ENCODE assay signal across 9 cellular contexts in genomic region chr11:129695543-129696308, GRCh38.
A peak's percentile ranks its signal among the peaks of the same experiment; 100 is the strongest.
DNase-seq lines count a peak whose midpoint lies in the region; ATAC-seq, FAIRE-seq and TF ChIP-seq lines count a peak whose summit lies in the region.
"Had no signal": no experiment of that assay in that cellular context is flagged by ENCODE, and none has a peak within 500 bp of the region (broad histone marks: within the 10 kb centered on the region; RNA-seq: fewer than 3 reads in every experiment).

No MANE protein-coding gene starts in this region.

- peaks cover 3% of the 10 kb centered on the region for H3K4me1 Mint-ChIP-seq in T-helper 1 cell treated with Interleukin-12 subunit alpha and Interleukin-12 subunit beta and Interleukin-4 antibody, amounts not matched to agents 30 μg/mL and 1 μg/mL, for 36 hours (ENCODE audit: low read depth)
- H3K4me1 Mint-ChIP-seq in astrocyte (ENCODE audit: low read depth, unreplicated experiment) = no peaks in the 10 kb centered on the region

- no peak overlapping the region for H3K27ac ChIP-seq in astrocyte (ENCODE audit: low read depth, low read length)
- H3K27ac ChIP-seq: gastrocnemius medialis had no signal

- peak; percentile 45 for DNase-seq in ELR (ENCODE audit: low read depth)
- DNase-seq in Jurkat, Clone E6-1 (ENCODE audit: low read depth, low spot score) = peak; percentile 62
- peak; percentile 3 for DNase-seq in astrocyte (ENCODE audit: low read depth)
- peak; percentile 36 for DNase-seq in iris pigment epithelial cell (ENCODE audit: low read depth)
- peak; percentile 49 to 60 for DNase-seq in stimulated activated CD4-positive, alpha-beta T cell treated with anti-CD3 and anti-CD28 coated beads, Interleukin-1b, Interleukin-23, amount 100 ng/mL, for 4 hours (ENCODE audit: low read depth in 2 of 2)
- no peak for DNase-seq in cerebellar nuclear complex (lab: John Stamatoyannopoulos, UW)

- H3K4me2 ChIP-seq in astrocyte (ENCODE audit: low read length) = peak overlapping the region; percentile 73

- no peaks in the 10 kb centered on the region for H3K27me3 Mint-ChIP-seq in T-helper 1 cell treated with Interleukin-12 subunit alpha and Interleukin-12 subunit beta and Interleukin-4 antibody, amounts not matched to agents 30 μg/mL and 1 μg/mL, for 36 hours (ENCODE audit: low read depth)
- peaks cover 62% of the 10 kb centered on the region for H3K27me3 Mint-ChIP-seq in astrocyte (ENCODE audit: low read depth, unreplicated experiment)

- H3K36me3 ChIP-seq in astrocyte (ENCODE audit: insufficient read depth, low read length) = no peaks in the 10 kb centered on the region
- H3K36me3 ChIP-seq: gastrocnemius medialis had no signal

- peak; percentile 87 for ATAC-seq in GM21723 (IDR thresholded peaks at IDR 0.05; ENCODE audit: unreplicated experiment)

- H3K4me3 Mint-ChIP-seq in T-helper 1 cell treated with Interleukin-12 subunit alpha and Interleukin-12 subunit beta and Interleukin-4 antibody, amounts not matched to agents 30 μg/mL and 1 μg/mL, for 36 hours = peak overlapping the region; percentile 48
- no peak overlapping the region for H3K4me3 Mint-ChIP-seq in astrocyte (ENCODE audit: unreplicated experiment)

- no peaks in the 10 kb centered on the region for H3K9me3 ChIP-seq in astrocyte (ENCODE audit: insufficient read depth, low read depth, low read length)
- H3K9me3 ChIP-seq: gastrocnemius medialis had no signal

- no peaks in the 10 kb centered on the region for H3K9me3 Mint-ChIP-seq in T-helper 1 cell treated with Interleukin-12 subunit alpha and Interleukin-12 subunit beta and Interleukin-4 antibody, amounts not matched to agents 30 μg/mL and 1 μg/mL, for 36 hours
- H3K9me3 Mint-ChIP-seq in astrocyte (ENCODE audit: unreplicated experiment) = no peaks in the 10 kb centered on the region

- no peak overlapping the region for H3K9ac ChIP-seq in astrocyte (ENCODE audit: low read length)

- peaks cover 2% of the 10 kb centered on the region for H3K4me1 ChIP-seq in astrocyte (ENCODE audit: insufficient read depth, low read length)
- H3K4me1 ChIP-seq: gastrocnemius medialis had no signal

- H2AFZ ChIP-seq in astrocyte (ENCODE audit: low read depth, low read length) = peak overlapping the region; percentile 49

- H3K27me3 ChIP-seq in astrocyte (ENCODE audit: insufficient read depth, low read length) = peaks cover 10% of the 10 kb centered on the region
- H3K27me3 ChIP-seq: gastrocnemius medialis had no signal

- H3K4me3 ChIP-seq in Jurkat, Clone E6-1 (ENCODE audit: low read length) = peak overlapping the region; percentile 52
- H3K4me3 ChIP-seq in astrocyte (ENCODE audit: insufficient read depth, low read depth, low read length) = no peak overlapping the region
- H3K4me3 ChIP-seq: gastrocnemius medialis had no signal

- TF ChIP-seq CTCF in astrocyte (IDR thresholded peaks at IDR 0.05; ENCODE audit: insufficient read depth, low read depth, low read length) = peak; percentile 40

- H3K27ac Mint-ChIP-seq in T-helper 1 cell treated with Interleukin-12 subunit alpha and Interleukin-12 subunit beta and Interleukin-4 antibody, amounts not matched to agents 30 μg/mL and 1 μg/mL, for 36 hours = no peak overlapping the region
- no peak overlapping the region for H3K27ac Mint-ChIP-seq in astrocyte (ENCODE audit: unreplicated experiment)

- H3K79me2 ChIP-seq in astrocyte (ENCODE audit: insufficient read depth, low read length) = no peaks in the 10 kb centered on the region

- H3K36me3 Mint-ChIP-seq in T-helper 1 cell treated with Interleukin-12 subunit alpha and Interleukin-12 subunit beta and Interleukin-4 antibody, amounts not matched to agents 30 μg/mL and 1 μg/mL, for 36 hours (ENCODE audit: low read depth) = no peaks in the 10 kb centered on the region
- H3K36me3 Mint-ChIP-seq in astrocyte (ENCODE audit: low read depth, unreplicated experiment) = no peaks in the 10 kb centered on the region

- no peaks in the 10 kb centered on the region for H4K20me1 ChIP-seq in astrocyte (ENCODE audit: insufficient read depth, low read length)

- FAIRE-seq in astrocyte (lab: Jason Lieb, UNC) = no peak

Comparison
In these comparisons a context has a peak if more than half of its experiments do, and no peak if none do; other contexts are left out.
1. DNase-seq: peak in ELR (single experiment), Jurkat, Clone E6-1 (single experiment), astrocyte (single experiment), iris pigment epithelial cell (single experiment) and stimulated activated CD4-positive, alpha-beta T cell treated with anti-CD3 and anti-CD28 coated beads, Interleukin-1b, Interleukin-23, amount 100 ng/mL, for 4 hours (2 of 2); none in cerebellar nuclear complex (0 of 2).